8 cellular contexts compared by ENCODE assay signal in genomic region chr3:50616003-50616769, GRCh38. TPM values are rescaled to one million over a fixed set of nuclear protein-coding genes. Genes with fewer than 3 reads are reported as not detected.
DNase-seq lines count a peak whose midpoint lies in the region; ATAC-seq, FAIRE-seq and TF ChIP-seq lines count a peak whose summit lies in the region.

No MANE protein-coding gene starts in this region.

- H3K27me3 Mint-ChIP-seq in activated B cell treated with CpG ODN at 0.5 μM for 24 hours (no peaks in the 10 kb centered on the region), immature natural killer cell (ENCODE audit: low read depth in 3 of 3) (peaks cover 0 to 9% (median 3%) of the 10 kb centered on the region in 3 donors)

- intact Hi-C loops in activated B cell treated with CpG ODN at 0.5 μM for 24 hours (cut with micrococcal nuclease), result loop anchor here (1.0 to 10.0 kb wide), 16 partner anchors 36 to 1536 kb away; partner anchors contain the start of genes ABHD14A, ABHD14B, CYB561D2 and DCAF1

- H3K4me3 ChIP-seq in cardiac fibroblast (replicated peaks in 1 of 2; ENCODE audit: low read depth in 2 of 2, low read length in 2 of 2) (peak overlapping the region; percentile 81 to 87), skin epidermis (peak overlapping the region; percentile 68 to 92 (median 82))

- TF ChIP-seq POLR2A in GM12891 (IDR thresholded peaks at IDR 0.05; ENCODE audit: low read depth, low read length), result no peak

- POLR2A ChIA-PET in activated B cell treated with CpG ODN at 0.5 μM for 24 hours (lab: Charles Lee), result interaction anchor here (0.6 to 3.4 kb wide), 13 partner anchors 13 to 884 kb away, joined by 3 to 45 read pairs (median 4); partner anchors contain the start of genes C3orf18, DCAF1, HEMK1 and MANF

- DNase-seq in GM12891 (ENCODE audit: insufficient read length, low spot score) (peak; percentile 74), NCI-H345 (lab: John Stamatoyannopoulos, UW) (peak; percentile 81), activated B cell treated with CpG ODN at 0.5 μM for 24 hours (peak; percentile 70), cardiac fibroblast (ENCODE audit: low read depth in 2 of 2) (peak; percentile 87 to 88), immature natural killer cell (peak; percentile 76 to 82 (median 80))

- CTCF ChIA-PET in activated B cell treated with CpG ODN at 0.5 μM for 24 hours (lab: Charles Lee), result interaction anchor here (0.6 to 8.1 kb wide), 29 partner anchors 10 to 1538 kb away, joined by 3 to 245 read pairs (median 5); partner anchors contain the start of genes C3orf18, HEMK1, MANF and POC1A

- H3K36me3 Mint-ChIP-seq in activated B cell treated with CpG ODN at 0.5 μM for 24 hours (ENCODE audit: low read depth) (peaks cover 10% of the 10 kb centered on the region), immature natural killer cell (no peaks in the 10 kb centered on the region)

- ATAC-seq in HG03066 (IDR thresholded peaks at IDR 0.05; ENCODE audit: low read depth, unreplicated experiment) (peak; percentile 13), activated B cell treated with CpG ODN at 0.5 μM for 24 hours (ENCODE audit: low read depth) (peak; percentile 49), HG03521 (IDR thresholded peaks at IDR 0.05; ENCODE audit: unreplicated experiment) (no peak)

- peak; percentile 83 for FAIRE-seq in GM12891 (lab: Jason Lieb, UNC)

- H3K4me3 Mint-ChIP-seq in activated B cell treated with CpG ODN at 0.5 μM for 24 hours (peak overlapping the region; percentile 91), immature natural killer cell (peak overlapping the region; percentile 82 to 93 (median 89))

- H3K4me1 Mint-ChIP-seq in activated B cell treated with CpG ODN at 0.5 μM for 24 hours (peaks cover 59% of the 10 kb centered on the region), immature natural killer cell (peaks cover 78 to 80% of the 10 kb centered on the region in 2 donors)

- TF ChIP-seq CTCF in activated B cell treated with CpG ODN at 0.5 μM for 24 hours (IDR thresholded peaks at IDR 0.05), result peak; percentile 77
- peak; percentile 100 for TF ChIP-seq CTCF in cardiac fibroblast (IDR thresholded peaks at IDR 0.05; ENCODE audit: low read depth, low read length)

- H3K27ac ChIP-seq in skin epidermis, result peak overlapping the region in 19 of 21 experiments; percentile 27 to 99 (median 94)

- H3K9me3 Mint-ChIP-seq in activated B cell treated with CpG ODN at 0.5 μM for 24 hours (no peaks in the 10 kb centered on the region), immature natural killer cell (no peaks in the 10 kb centered on the region)

- H3K27ac Mint-ChIP-seq in activated B cell treated with CpG ODN at 0.5 μM for 24 hours (peak overlapping the region; percentile 88), immature natural killer cell (peak overlapping the region; percentile 87 to 94 (median 92))

TF ChIP-seq in GM12891, 5 proteins besides CTCF, POLR2A, EP300 and RAD21:
- TF ChIP-seq PAX5 (IDR thresholded peaks at IDR 0.05; ENCODE audit: insufficient read depth, low read length, severe bottlenecking) (no peak), POU2F2 (IDR thresholded peaks at IDR 0.05; ENCODE audit: low read depth, low read length) (peak; percentile 56; the same call in 1 of the 2 replicates)

RNA-seq across cellular contexts. Expression of gene MAPKAPK3, which starts 0.8 kb away (rescaled TPM):
- 10.0 TPM for polyA plus RNA-seq in GM12891 (2012; ENCODE audit: low read depth, missing spikeins)
- 18.2 and 20.3 TPM in 2 replicates for total RNA-seq in activated B cell treated with CpG ODN at 0.5 μM for 24 hours
- polyA plus RNA-seq in immature natural killer cell, result 10 to 100 TPM; 57.2 to 92.0 (median 91.2) TPM

RNA-seq across cellular contexts. Expression of gene CISH, which starts 4.6 kb away (rescaled TPM):
- polyA plus RNA-seq in GM12891 (2012; ENCODE audit: low read depth, missing spikeins), result 0.37 TPM
- 2.9 and 3.2 TPM in 2 replicates for total RNA-seq in activated B cell treated with CpG ODN at 0.5 μM for 24 hours
- polyA plus RNA-seq in immature natural killer cell, result 10 to 100 TPM in 1 of 3 donors, 1 to 10 TPM in 2; 4.5 to 23.2 (median 7.3) TPM

RNA-seq across cellular contexts. Expression of gene HEMK1, which starts 46.9 kb away (rescaled TPM):
- polyA plus RNA-seq in GM12891 (2012; ENCODE audit: low read depth, missing spikeins), result 10.5 TPM
- total RNA-seq in activated B cell treated with CpG ODN at 0.5 μM for 24 hours, result 23.5 and 26.9 TPM in 2 replicates
- 10 to 100 TPM; 18.3 to 54.9 (median 29.7) TPM for polyA plus RNA-seq in immature natural killer cell

RNA-seq across cellular contexts. Expression of gene C3orf18, which starts 48.6 kb away (rescaled TPM):
- 0.83 TPM for polyA plus RNA-seq in GM12891 (2012; ENCODE audit: low read depth, missing spikeins)
- total RNA-seq in activated B cell treated with CpG ODN at 0.5 μM for 24 hours, result 4.5 and 5.9 TPM in 2 replicates
- polyA plus RNA-seq in immature natural killer cell, result 10 to 100 TPM in 2 of 3 donors, 1 to 10 TPM in 1; 8.8 to 28.8 (median 11.5) TPM

RNA-seq across cellular contexts. Expression of gene DOCK3, which starts 58.5 kb away (rescaled TPM):
- polyA plus RNA-seq in GM12891 (2012; ENCODE audit: low read depth, missing spikeins), result 0.04 TPM
- 0.04 and 0.07 TPM in 2 replicates for total RNA-seq in activated B cell treated with CpG ODN at 0.5 μM for 24 hours
- under 1 TPM in 2 of 3 donors, not detected in 1; 0.06 to 0.08 TPM for polyA plus RNA-seq in immature natural killer cell
